28 cellular contexts compared by ENCODE assay signal in the genomic region with DNA sequence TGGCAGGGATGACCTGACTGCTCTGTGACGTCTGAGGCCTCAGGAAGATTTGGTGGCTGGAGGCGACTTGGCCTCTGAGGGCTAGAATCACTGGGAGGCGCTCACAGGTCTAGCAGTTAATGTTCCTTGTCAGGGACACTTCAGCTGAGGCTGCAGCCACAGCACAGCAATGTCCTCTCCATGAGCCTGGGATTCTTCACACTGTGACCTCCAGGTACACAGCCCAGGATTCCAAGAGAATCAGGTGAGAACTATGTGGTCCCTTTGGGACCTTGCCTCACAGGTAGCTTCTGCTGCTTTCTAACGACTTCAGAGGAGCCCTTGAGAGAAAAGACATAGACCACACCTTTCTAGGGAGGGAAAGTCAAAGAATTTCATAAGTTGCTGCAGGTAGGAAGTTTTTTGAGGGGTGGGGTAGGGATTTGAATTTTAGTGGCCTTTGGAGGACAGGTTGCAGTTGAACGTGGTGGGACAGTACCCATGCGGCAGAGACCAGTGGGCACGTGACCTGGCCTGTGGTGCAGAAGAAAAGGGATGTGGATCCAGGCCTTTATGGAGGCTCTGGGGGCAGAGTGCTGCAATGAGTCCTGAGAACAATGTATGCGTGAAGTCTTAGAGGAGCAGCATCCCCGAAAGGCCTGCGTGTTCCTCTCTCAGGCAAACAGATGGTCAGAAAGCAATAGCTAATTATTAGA.
"Had no signal": no experiment of that assay in that cellular context is flagged by ENCODE, and none has a peak within 500 bp of the region (broad histone marks: within the 10 kb centered on the region; RNA-seq: fewer than 3 reads in every experiment).

No MANE protein-coding gene starts in this region.

- H3K27ac Mint-ChIP-seq: activated naive CD8-positive, alpha-beta T cell; natural killer cell treated with Interleukin-12 subunit alpha and Interleukin-12 subunit beta and Interleukin-15 and Interleukin-18, amount 100 ng/mL, for 72 hours; stimulated activated memory B cell treated with anti-CD40 and anti-IgM and Interleukin-4, amounts not matched to agents 10 μg/mL and 1 μg/mL and 100 μg/mL, for 72 hours; stimulated activated naive CD8-positive, alpha-beta T cell treated with anti-CD3 and anti-CD28 coated beads, Interleukin-15, amount 100 ng/mL, for 72 hours; T-helper 1 cell treated with Interleukin-12 subunit alpha and Interleukin-12 subunit beta and Interleukin-4 antibody, amounts not matched to agents 30 μg/mL and 1 μg/mL, for 36 hours had no signal

- H3K4me3 ChIP-seq: heart left ventricle, left lung, lung, mucosa of descending colon, pancreas, prostate gland, sigmoid colon, tibial artery, upper lobe of right lung had no signal

- H3K4me1 Mint-ChIP-seq: stimulated activated naive CD8-positive, alpha-beta T cell treated with anti-CD3 and anti-CD28 coated beads, Interleukin-15, amount 100 ng/mL, for 72 hours had no signal

- H3K4me1 ChIP-seq: left lung, prostate gland, sigmoid colon, tibial artery, upper lobe of right lung had no signal

- H3K4me3 Mint-ChIP-seq: activated naive CD8-positive, alpha-beta T cell; natural killer cell treated with Interleukin-12 subunit alpha and Interleukin-12 subunit beta and Interleukin-15 and Interleukin-18, amount 100 ng/mL, for 72 hours; stimulated activated memory B cell treated with anti-CD40 and anti-IgM and Interleukin-4, amounts not matched to agents 10 μg/mL and 1 μg/mL and 100 μg/mL, for 72 hours; stimulated activated naive CD8-positive, alpha-beta T cell treated with anti-CD3 and anti-CD28 coated beads, Interleukin-15, amount 100 ng/mL, for 72 hours; T-helper 1 cell treated with Interleukin-12 subunit alpha and Interleukin-12 subunit beta and Interleukin-4 antibody, amounts not matched to agents 30 μg/mL and 1 μg/mL, for 36 hours had no signal

- H3K36me3 ChIP-seq: heart left ventricle, left lung, pancreas, prostate gland, sigmoid colon, tibial artery, upper lobe of right lung had no signal

- ATAC-seq: heart left ventricle; left lung; mucosa of descending colon; natural killer cell treated with Interleukin-12 subunit alpha and Interleukin-12 subunit beta and Interleukin-15 and Interleukin-18, amount 100 ng/mL, for 72 hours; stimulated activated memory B cell treated with anti-CD40 and anti-IgM and Interleukin-4, amounts not matched to agents 10 μg/mL and 1 μg/mL and 100 μg/mL, for 72 hours; stimulated activated naive CD8-positive, alpha-beta T cell treated with anti-CD3 and anti-CD28 coated beads, Interleukin-15, amount 100 ng/mL, for 72 hours; upper lobe of right lung had no signal

- H3K27me3 ChIP-seq: heart left ventricle, left lung, pancreas, sigmoid colon, tibial artery, upper lobe of right lung had no signal

- H3K9me3 Mint-ChIP-seq: stimulated activated memory B cell treated with anti-CD40 and anti-IgM and Interleukin-4, amounts not matched to agents 10 μg/mL and 1 μg/mL and 100 μg/mL, for 72 hours; stimulated activated naive CD8-positive, alpha-beta T cell treated with anti-CD3 and anti-CD28 coated beads, Interleukin-15, amount 100 ng/mL, for 72 hours; T-helper 1 cell treated with Interleukin-12 subunit alpha and Interleukin-12 subunit beta and Interleukin-4 antibody, amounts not matched to agents 30 μg/mL and 1 μg/mL, for 36 hours had no signal

- H3K9me3 ChIP-seq: heart left ventricle, left lung, mucosa of descending colon, pancreas, prostate gland, sigmoid colon, tibial artery, upper lobe of right lung had no signal

- H3K36me3 Mint-ChIP-seq: activated naive CD8-positive, alpha-beta T cell; natural killer cell treated with Interleukin-12 subunit alpha and Interleukin-12 subunit beta and Interleukin-15 and Interleukin-18, amount 100 ng/mL, for 72 hours; stimulated activated memory B cell treated with anti-CD40 and anti-IgM and Interleukin-4, amounts not matched to agents 10 μg/mL and 1 μg/mL and 100 μg/mL, for 72 hours had no signal

- H3K27ac ChIP-seq: heart left ventricle, left lung, pancreas, prostate gland, sigmoid colon, tibial artery, upper lobe of right lung, VCaP had no signal

- H3K27me3 Mint-ChIP-seq: natural killer cell treated with Interleukin-12 subunit alpha and Interleukin-12 subunit beta and Interleukin-15 and Interleukin-18, amount 100 ng/mL, for 72 hours had no signal

- DNase-seq: activated CD4-positive, alpha-beta T cell treated with anti-CD3 and anti-CD28 coated beads for 4 hours; activated CD4-positive, alpha-beta T cell treated with anti-CD3 and anti-CD28 coated beads, Interleukin-2, amount 50 U/mL, for 4 hours; activated effector memory CD4-positive, alpha-beta T cell treated with Interleukin-2 at 50 U/mL for 16 hours; activated naive CD4-positive, alpha-beta T cell treated with Interleukin-2 at 50 U/mL for 16 hours; anterior cingulate cortex; effector CD8-positive, alpha-beta T cell; heart left ventricle; kidney glomerular epithelial cell; left lung; mucosa of descending colon; pancreas; retina; sigmoid colon; small intestine; stimulated activated CD4-positive, alpha-beta T cell treated with anti-CD3 and anti-CD28 coated beads, Interleukin-4, amount 100 ng/mL, for 24 hours; stimulated activated CD8-positive, alpha-beta memory T cell treated with anti-CD3 and anti-CD28 coated beads, Interleukin-4, amount 100 ng/mL, for 48 hours; stimulated activated naive CD8-positive, alpha-beta T cell treated with anti-CD3 and anti-CD28 coated beads, Interleukin-15, amount 100 ng/mL, for 72 hours; substantia nigra; T-helper 9 cell; tibial artery; upper lobe of right lung had no signal
